ENCODE assay signal across 8 cellular contexts in the genomic region with DNA sequence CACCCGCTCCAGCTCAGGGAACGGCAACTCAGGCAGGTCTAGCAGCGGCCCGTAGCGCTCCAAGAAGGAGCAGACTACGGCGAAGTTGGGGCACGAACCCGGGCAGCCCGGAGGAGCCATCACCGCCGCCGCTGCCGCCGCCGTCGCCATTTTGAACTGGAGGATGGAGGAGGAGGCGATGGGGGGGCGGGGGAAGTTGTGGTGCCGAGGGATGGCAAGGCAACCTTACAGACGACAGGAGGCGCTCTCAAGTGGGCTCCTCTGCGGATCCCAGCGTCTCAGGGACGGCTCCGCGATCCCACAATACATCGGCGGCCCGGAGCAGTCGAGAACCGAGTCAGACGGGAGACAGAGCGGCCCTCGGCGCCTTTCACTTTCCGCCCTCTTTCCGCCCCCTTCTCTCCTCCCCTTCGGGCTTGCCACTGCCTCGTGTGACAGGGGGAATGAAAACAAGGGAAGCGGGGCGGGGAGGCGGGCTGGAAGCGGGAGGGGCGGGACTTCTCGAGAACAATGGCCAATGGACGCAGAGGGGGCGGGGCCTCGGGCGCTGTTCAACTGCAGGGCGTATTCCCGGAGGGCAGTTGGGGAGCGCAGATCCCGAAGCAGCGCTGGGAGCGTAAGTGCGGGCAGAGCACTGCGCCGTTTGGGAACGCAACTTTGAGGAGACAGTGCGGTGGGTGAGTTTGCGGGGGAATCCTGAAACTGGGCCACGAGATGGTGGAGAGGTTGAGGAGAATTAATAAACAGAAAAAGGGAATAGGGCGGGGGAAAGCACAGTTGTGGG. TPM values are rescaled to one million over a fixed set of nuclear protein-coding genes. Genes with fewer than 3 reads are reported as not detected.
A peak's percentile ranks its signal among the peaks of the same experiment; 100 is the strongest.
DNase-seq lines count a peak whose midpoint lies in the region; ATAC-seq and TF ChIP-seq lines count a peak whose summit lies in the region.

A gene (plus strand): TSS at position 580 of the 784 bp plus-strand sequence. CDS start 21,353 bp downstream, outside the sequence.
A gene with protein sequence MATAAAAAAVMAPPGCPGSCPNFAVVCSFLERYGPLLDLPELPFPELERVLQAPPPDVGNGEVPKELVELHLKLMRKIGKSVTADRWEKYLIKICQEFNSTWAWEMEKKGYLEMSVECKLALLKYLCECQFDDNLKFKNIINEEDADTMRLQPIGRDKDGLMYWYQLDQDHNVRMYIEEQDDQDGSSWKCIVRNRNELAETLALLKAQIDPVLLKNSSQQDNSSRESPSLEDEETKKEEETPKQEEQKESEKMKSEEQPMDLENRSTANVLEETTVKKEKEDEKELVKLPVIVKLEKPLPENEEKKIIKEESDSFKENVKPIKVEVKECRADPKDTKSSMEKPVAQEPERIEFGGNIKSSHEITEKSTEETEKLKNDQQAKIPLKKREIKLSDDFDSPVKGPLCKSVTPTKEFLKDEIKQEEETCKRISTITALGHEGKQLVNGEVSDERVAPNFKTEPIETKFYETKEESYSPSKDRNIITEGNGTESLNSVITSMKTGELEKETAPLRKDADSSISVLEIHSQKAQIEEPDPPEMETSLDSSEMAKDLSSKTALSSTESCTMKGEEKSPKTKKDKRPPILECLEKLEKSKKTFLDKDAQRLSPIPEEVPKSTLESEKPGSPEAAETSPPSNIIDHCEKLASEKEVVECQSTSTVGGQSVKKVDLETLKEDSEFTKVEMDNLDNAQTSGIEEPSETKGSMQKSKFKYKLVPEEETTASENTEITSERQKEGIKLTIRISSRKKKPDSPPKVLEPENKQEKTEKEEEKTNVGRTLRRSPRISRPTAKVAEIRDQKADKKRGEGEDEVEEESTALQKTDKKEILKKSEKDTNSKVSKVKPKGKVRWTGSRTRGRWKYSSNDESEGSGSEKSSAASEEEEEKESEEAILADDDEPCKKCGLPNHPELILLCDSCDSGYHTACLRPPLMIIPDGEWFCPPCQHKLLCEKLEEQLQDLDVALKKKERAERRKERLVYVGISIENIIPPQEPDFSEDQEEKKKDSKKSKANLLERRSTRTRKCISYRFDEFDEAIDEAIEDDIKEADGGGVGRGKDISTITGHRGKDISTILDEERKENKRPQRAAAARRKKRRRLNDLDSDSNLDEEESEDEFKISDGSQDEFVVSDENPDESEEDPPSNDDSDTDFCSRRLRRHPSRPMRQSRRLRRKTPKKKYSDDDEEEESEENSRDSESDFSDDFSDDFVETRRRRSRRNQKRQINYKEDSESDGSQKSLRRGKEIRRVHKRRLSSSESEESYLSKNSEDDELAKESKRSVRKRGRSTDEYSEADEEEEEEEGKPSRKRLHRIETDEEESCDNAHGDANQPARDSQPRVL (N-terminal part only) (minus strand): TSS at position 158 of the 784 bp plus-strand sequence. CDS start 8 bp downstream, at position 150.

- H3K27me3 ChIP-seq in SK-N-SH (ENCODE audit: insufficient read depth) (no peaks in the 10 kb centered on the region), ovary (no peaks in the 10 kb centered on the region), thyroid gland (no peaks in the 10 kb centered on the region)

- H3K9ac ChIP-seq in SK-N-SH: peak within 1 kb of the TSS; percentile 89

- H3K27ac ChIP-seq in SK-N-SH (ENCODE audit: low read depth in 2 of 2, low read length in 1 of 2) (peak within 1 kb of the TSS; percentile 77 to 95), ovary (peak within 1 kb of the TSS; percentile 86 to 94), thyroid gland (peak within 1 kb of the TSS; percentile 95 to 98 (median 96))

- peak within 1 kb of the TSS; percentile 97 for H3K4me2 ChIP-seq in SK-N-SH

- WGBS in SK-N-SH (ENCODE audit: low lambda C conversion rate): under 1% methylated on average over 35 of the region's 64 CpGs
- WGBS in ovary, 3 donors: 0 to 1% (median 0%) methylated on average over 61 to 64 of the region's 64 CpGs
- 0 to 1% methylated on average over 45 to 46 of the region's 64 CpGs for WGBS in thyroid gland, 2 donors

- H3K9me3 ChIP-seq in SK-N-SH: no peaks in the 10 kb centered on the region
- no peaks in the 10 kb centered on the region for H3K9me3 ChIP-seq in ovary
- no peaks in the 10 kb centered on the region for H3K9me3 ChIP-seq in thyroid gland

- peak; percentile 82 for ATAC-seq in HG02588 (IDR thresholded peaks at IDR 0.05; ENCODE audit: unreplicated experiment)

- peaks cover 40% of the 10 kb centered on the region for H3K4me1 Mint-ChIP-seq in activated naive CD8-positive, alpha-beta T cell (ENCODE audit: low read depth)

- peaks cover 34% of the 10 kb centered on the region for H4K20me1 ChIP-seq in SK-N-SH (ENCODE audit: insufficient read depth)

- peak within 1 kb of the TSS; percentile 82 to 98 for H3K4me3 ChIP-seq in SK-N-SH (ENCODE audit: low read depth in 2 of 2, low read length in 1 of 2)
- peak within 1 kb of the TSS; percentile 99 for H3K4me3 ChIP-seq in ovary
- peak within 1 kb of the TSS; percentile 69 to 99 (median 99) for H3K4me3 ChIP-seq in thyroid gland (replicated peaks in 1 of 3)

- H3K36me3 Mint-ChIP-seq in activated naive CD8-positive, alpha-beta T cell: peaks cover 4% of the 10 kb centered on the region

- TF ChIP-seq EP300 in SK-N-SH (IDR thresholded peaks at IDR 0.05; ENCODE audit: borderline replicate concordance in 1 of 2, low read depth in 1 of 2, low read length in 1 of 2) (peak in 1 of 2 experiments; percentile 34; a peak in 1 of 4 replicates), ovary (IDR thresholded peaks at IDR 0.05) (no peak)

- H3K36me3 ChIP-seq in SK-N-SH (replicated peaks in 1 of 2; ENCODE audit: control insufficient read depth in 1 of 2, insufficient read depth in 2 of 2, low read length in 1 of 2): peaks cover 0 to 11% of the 10 kb centered on the region in 2 experiments
- H3K36me3 ChIP-seq in ovary: no peaks in the 10 kb centered on the region
- H3K36me3 ChIP-seq in thyroid gland: no peaks in the 10 kb centered on the region

- H3K9me3 Mint-ChIP-seq in activated naive CD8-positive, alpha-beta T cell (ENCODE audit: low read depth): no peaks in the 10 kb centered on the region

- intact Hi-C loops in head of caudate nucleus (cut with DNase I): loop anchor here (2.0 to 5.0 kb wide), 2 partner anchors 174 to 227 kb away; a partner anchor contains a TSS
- intact Hi-C loops in ovary (cut with DNase I): loop anchor here in 1 of 4 donors (10.0 kb wide), 1 partner anchor 174 kb away; a partner anchor contains a TSS
- intact Hi-C loops in thyroid gland (cut with DNase I): loop anchor here (5.0 kb wide), 1 partner anchor 172 kb away; a partner anchor contains a TSS

- CTCF ChIA-PET in SK-N-SH (lab: Yijun Ruan, JAX): interaction anchor here (0.5 to 2.3 kb wide), 13 partner anchors 19 to 244 kb away, joined by 3 to 7 read pairs (median 3); no protein-coding TSS in a partner anchor

- DNase-seq in GM10266 (ENCODE audit: extremely low spot score) (peak; percentile 90), NCI-H1048 (lab: John Stamatoyannopoulos, UW) (peak; percentile 99), SK-N-SH (peak; percentile 93), head of caudate nucleus (peak; percentile 98 to 100 (median 99)), ovary (peak; percentile 99), thyroid gland (peak; percentile 99)

- TF ChIP-seq RAD21 in SK-N-SH (IDR thresholded peaks at IDR 0.05; ENCODE audit: low read length): peak; percentile 61

- peak within 1 kb of the TSS; percentile 94 for H3K27ac Mint-ChIP-seq in activated naive CD8-positive, alpha-beta T cell

- peaks cover 5% of the 10 kb centered on the region in 2 experiments; a peak in 3 of 4 replicates for H3K4me1 ChIP-seq in SK-N-SH (ENCODE audit: control insufficient read depth in 1 of 2, insufficient read depth in 2 of 2, low read depth in 1 of 2, low read length in 1 of 2)
- H3K4me1 ChIP-seq in ovary (ENCODE audit: insufficient read depth): peaks cover 6% of the 10 kb centered on the region
- peaks cover 10 to 35% of the 10 kb centered on the region in 2 donors for H3K4me1 ChIP-seq in thyroid gland

- TF ChIP-seq POLR2A in ovary (IDR thresholded peaks at IDR 0.05) (peak; percentile 71), thyroid gland (IDR thresholded peaks at IDR 0.05) (peak; percentile 27 to 94)

- peaks cover 14% of the 10 kb centered on the region for H3F3A ChIP-seq in SK-N-SH (replicated peaks; ENCODE audit: insufficient read depth)

- POLR2A ChIA-PET in SK-N-SH (lab: Yijun Ruan, JAX): interaction anchor here (0.7 to 2.0 kb wide), 2 partner anchors 47 to 174 kb away, joined by 3 to 18 read pairs; a partner anchor contains a TSS

- no peaks in the 10 kb centered on the region for H3K9me2 ChIP-seq in SK-N-SH

- H3K79me2 ChIP-seq in SK-N-SH (ENCODE audit: insufficient read depth): peaks cover 86% of the 10 kb centered on the region

- H2AFZ ChIP-seq in SK-N-SH (ENCODE audit: low read depth): peak within 1 kb of the TSS; percentile 90

- H3K4me3 Mint-ChIP-seq in activated naive CD8-positive, alpha-beta T cell: peak within 1 kb of the TSS; percentile 100

- H3K27me3 Mint-ChIP-seq in activated naive CD8-positive, alpha-beta T cell: no peaks in the 10 kb centered on the region

- TF ChIP-seq CTCF in GM10266 (IDR thresholded peaks at IDR 0.05; ENCODE audit: control insufficient read depth, insufficient read depth, low read depth, missing control alignments) (peak; percentile 77), SK-N-SH (IDR thresholded peaks at IDR 0.05) (peak; percentile 73), ovary (IDR thresholded peaks at IDR 0.05) (peak; percentile 58 to 76 (median 70)), thyroid gland (IDR thresholded peaks at IDR 0.05) (peak in 5 of 6 experiments; percentile 31 to 74 (median 55))

RNA-seq across cellular contexts. Expression of the first gene that starts in this region (rescaled TPM):
- 54.2 and 66.6 TPM in 2 replicates for polyA plus RNA-seq in SK-N-SH (2012; rRNA removed)
- 89.0 and 113 TPM in 2 replicates for polyA plus RNA-seq in SK-N-SH (2012; cell fraction: cytosol; rRNA removed)
- 15.0 and 18.6 TPM in 2 replicates for polyA plus RNA-seq in SK-N-SH (2012; cell fraction: nucleus; rRNA removed)
- 10 to 100 TPM; 21.8 to 50.7 (median 38.9) TPM for total RNA-seq in ovary
- 10 to 100 TPM; 77.2 to 77.6 TPM for polyA plus RNA-seq in ovary
- 10 to 100 TPM; 33.6 to 60.5 (median 39.0) TPM for total RNA-seq in thyroid gland

RNA-seq across cellular contexts. Expression of the second gene that starts in this region (rescaled TPM):
- 8.4 and 8.9 TPM in 2 replicates for polyA plus RNA-seq in SK-N-SH (2012; rRNA removed)
- polyA plus RNA-seq in SK-N-SH (2012; cell fraction: cytosol; rRNA removed): 10.6 and 18.9 TPM in 2 replicates
- polyA plus RNA-seq in SK-N-SH (2012; cell fraction: nucleus; rRNA removed): 13.0 and 14.0 TPM in 2 replicates
- total RNA-seq in ovary: 10 to 100 TPM; 63.3 to 89.2 (median 76.6) TPM
- polyA plus RNA-seq in ovary: 10 to 100 TPM; 14.8 to 37.5 TPM
- 10 to 100 TPM; 55.0 to 88.8 (median 65.8) TPM for total RNA-seq in thyroid gland

Comparison
In these comparisons a context has a peak if more than half of its experiments do, and no peak if none do; other contexts are left out.
1. Peak in every context shown above with its lines: DNase-seq, ATAC-seq, H3K4me3 ChIP-seq and H3K27ac ChIP-seq.